ENCODE assay signal across 29 cellular contexts in the genomic region with DNA sequence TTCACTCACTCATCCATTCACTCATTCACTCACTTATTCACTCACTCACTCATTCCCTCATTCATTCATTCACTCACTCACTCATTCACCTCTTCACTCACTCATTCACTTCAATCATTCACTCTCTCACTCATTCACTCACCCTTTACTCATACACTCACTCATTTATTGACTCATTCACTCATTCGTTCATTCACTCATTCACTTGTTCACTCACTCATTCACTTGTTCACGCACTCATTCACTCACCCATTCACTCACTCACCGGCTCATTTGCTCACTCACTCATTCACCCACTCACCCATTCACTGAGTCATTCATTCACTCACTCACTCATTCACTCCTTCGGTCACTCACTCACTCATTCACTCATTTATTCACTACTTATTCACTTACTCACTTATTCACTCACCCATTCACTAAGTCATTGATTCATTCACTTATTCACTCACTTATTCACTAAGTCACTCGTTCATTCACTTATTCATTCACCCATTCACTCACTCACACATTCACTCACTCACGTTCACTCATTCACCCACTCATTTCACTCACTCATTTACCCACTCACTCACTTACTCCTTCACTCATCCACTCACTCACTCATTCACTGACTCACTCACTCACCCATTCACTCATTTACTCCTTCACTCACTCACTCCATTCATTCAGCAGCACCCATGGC.
"Had no signal": no experiment of that assay in that cellular context is flagged by ENCODE, and none has a peak within 500 bp of the region (broad histone marks: within the 10 kb centered on the region; RNA-seq: fewer than 3 reads in every experiment).

No MANE protein-coding gene starts in this region.

- H3K36me3 Mint-ChIP-seq: activated naive CD4-positive, alpha-beta T cell treated with anti-CD3 and anti-CD28 coated beads, Interleukin-2, amount 10 ng/mL, durations not matched to agents 7 days and 5 days; activated naive CD8-positive, alpha-beta T cell; brain had no signal

- ATAC-seq: activated CD4-positive, alpha-beta T cell treated with anti-CD3 and anti-CD28 coated beads for 36 hours; activated CD4-positive, CD25-positive, alpha-beta regulatory T cell treated with anti-CD3 and anti-CD28 coated beads, Interleukin-2, amount 50 U/mL, for 24 hours; activated CD8-positive, alpha-beta T cell treated with anti-CD3 and anti-CD28 coated beads, Interleukin-2, amount 10 ng/mL, durations not matched to agents 7 days and 5 days; activated naive CD8-positive, alpha-beta T cell treated with anti-CD3 and anti-CD28 coated beads, Interleukin-2, amount 50 U/mL, for 24 hours; activated T-cell treated with anti-CD3 and anti-CD28 coated beads, Interleukin-2, amount 50 U/mL, for 4 hours; Panc1 had no signal

- H3K4me1 Mint-ChIP-seq: activated CD4-positive, alpha-beta T cell treated with anti-CD3 and anti-CD28 coated beads for 36 hours; activated naive CD4-positive, alpha-beta T cell treated with anti-CD3 and anti-CD28 coated beads, Interleukin-2, amount 10 ng/mL, durations not matched to agents 7 days and 5 days; activated naive CD8-positive, alpha-beta T cell treated with anti-CD3 and anti-CD28 coated beads, Interleukin-2, amount 50 U/mL, for 24 hours had no signal

- DNase-seq: activated CD4-positive, alpha-beta T cell treated with anti-CD3 and anti-CD28 coated beads for 36 hours; activated CD4-positive, alpha-beta T cell treated with anti-CD3 and anti-CD28 coated beads, Interleukin-2, amount 10 ng/mL, durations not matched to agents 7 days and 5 days; activated CD4-positive, alpha-beta T cell treated with anti-CD3 and anti-CD28 coated beads, Interleukin-2, amount 50 U/mL, for 48 hours; activated CD8-positive, alpha-beta T cell treated with anti-CD3 and anti-CD28 coated beads, Interleukin-2, amount 10 ng/mL, durations not matched to agents 7 days and 5 days; activated effector memory CD4-positive, alpha-beta T cell treated with Interleukin-2 at 50 U/mL for 16 hours; activated naive CD4-positive, alpha-beta T cell treated with anti-CD3 and anti-CD28 coated beads, Interleukin-2, amount 10 ng/mL, durations not matched to agents 7 days and 5 days; activated naive CD8-positive, alpha-beta T cell treated with anti-CD3 and anti-CD28 coated beads, Interleukin-2, amount 50 U/mL, for 24 hours; activated T-cell treated with anti-CD3 and anti-CD28 coated beads, Interleukin-2, amount 50 U/mL, for 4 hours; anterior cingulate cortex; central memory CD4-positive, alpha-beta T cell; Kasumi-1; MG63; NCI-H1048; NCI-H1105 treated with DMSO at 0.1 percent for 48 hours; NCI-H1436; NCI-H1694; NCI-H1930; NCI-H2081 treated with DMSO at 0.1 percent for 48 hours; NCI-H345; NCI-H524 treated with DMSO at 0.1 percent for 48 hours; SHP77; SJCRH30; T1000 had no signal

- H3K27ac Mint-ChIP-seq: activated CD4-positive, alpha-beta T cell treated with anti-CD3 and anti-CD28 coated beads for 36 hours; activated CD4-positive, alpha-beta T cell treated with anti-CD3 and anti-CD28 coated beads, Interleukin-2, amount 10 ng/mL, durations not matched to agents 7 days and 5 days; activated CD8-positive, alpha-beta T cell treated with anti-CD3 and anti-CD28 coated beads, Interleukin-2, amount 10 ng/mL, durations not matched to agents 7 days and 5 days; activated naive CD4-positive, alpha-beta T cell treated with anti-CD3 and anti-CD28 coated beads, Interleukin-2, amount 10 ng/mL, durations not matched to agents 7 days and 5 days; activated naive CD8-positive, alpha-beta T cell; activated naive CD8-positive, alpha-beta T cell treated with anti-CD3 and anti-CD28 coated beads, Interleukin-2, amount 50 U/mL, for 24 hours; activated T-helper 1 cell treated with anti-CD3 and anti-CD28 coated beads, Interleukin-12 subunit alpha, Interleukin-12 subunit beta, Interleukin-2, Interleukin-4 antibody, amounts not matched to agents 30 ng/mL and 10 ng/mL and 1 ng/mL, durations not matched to agents 14 hours and 24 hours and 36 hours; brain had no signal

- H3K9me3 Mint-ChIP-seq: activated CD4-positive, alpha-beta T cell treated with anti-CD3 and anti-CD28 coated beads, Interleukin-2, amount 10 ng/mL, durations not matched to agents 7 days and 5 days; activated naive CD4-positive, alpha-beta T cell treated with anti-CD3 and anti-CD28 coated beads, Interleukin-2, amount 10 ng/mL, durations not matched to agents 7 days and 5 days; activated naive CD8-positive, alpha-beta T cell treated with anti-CD3 and anti-CD28 coated beads, Interleukin-2, amount 50 U/mL, for 24 hours; activated T-cell treated with anti-CD3 and anti-CD28 coated beads, Interleukin-2, amount 50 U/mL, for 4 hours; activated T-helper 1 cell treated with anti-CD3 and anti-CD28 coated beads, Interleukin-12 subunit alpha, Interleukin-12 subunit beta, Interleukin-2, Interleukin-4 antibody, amounts not matched to agents 30 ng/mL and 10 ng/mL and 1 ng/mL, durations not matched to agents 14 hours and 24 hours and 36 hours had no signal

- H3K4me3 Mint-ChIP-seq: activated CD4-positive, alpha-beta T cell treated with anti-CD3 and anti-CD28 coated beads for 36 hours; activated CD4-positive, alpha-beta T cell treated with anti-CD3 and anti-CD28 coated beads, Interleukin-2, amount 10 ng/mL, durations not matched to agents 7 days and 5 days; activated CD8-positive, alpha-beta T cell treated with anti-CD3 and anti-CD28 coated beads, Interleukin-2, amount 10 ng/mL, durations not matched to agents 7 days and 5 days; activated naive CD4-positive, alpha-beta T cell treated with anti-CD3 and anti-CD28 coated beads, Interleukin-2, amount 10 ng/mL, durations not matched to agents 7 days and 5 days; activated naive CD8-positive, alpha-beta T cell; activated naive CD8-positive, alpha-beta T cell treated with anti-CD3 and anti-CD28 coated beads, Interleukin-2, amount 50 U/mL, for 24 hours; activated T-cell treated with anti-CD3 and anti-CD28 coated beads, Interleukin-2, amount 50 U/mL, for 4 hours; activated T-helper 1 cell treated with anti-CD3 and anti-CD28 coated beads, Interleukin-12 subunit alpha, Interleukin-12 subunit beta, Interleukin-2, Interleukin-4 antibody, amounts not matched to agents 30 ng/mL and 10 ng/mL and 1 ng/mL, durations not matched to agents 14 hours and 24 hours and 36 hours; brain had no signal

- H3K27me3 ChIP-seq: MG63, SJCRH30 had no signal

- H3K4me1 ChIP-seq: SJCRH30 had no signal

- H3K36me3 ChIP-seq: MG63, SJCRH30 had no signal

- H3K27me3 Mint-ChIP-seq: activated naive CD8-positive, alpha-beta T cell had no signal

- H3K4me3 ChIP-seq: MG63, SJCRH30, SK-N-MC had no signal

- H3K9me3 ChIP-seq: MG63, SJCRH30 had no signal

- H3K27ac ChIP-seq: SJCRH30, SK-N-MC had no signal
